Comparison of ENCODE assay signal across 1 cellular context in the genomic region with DNA sequence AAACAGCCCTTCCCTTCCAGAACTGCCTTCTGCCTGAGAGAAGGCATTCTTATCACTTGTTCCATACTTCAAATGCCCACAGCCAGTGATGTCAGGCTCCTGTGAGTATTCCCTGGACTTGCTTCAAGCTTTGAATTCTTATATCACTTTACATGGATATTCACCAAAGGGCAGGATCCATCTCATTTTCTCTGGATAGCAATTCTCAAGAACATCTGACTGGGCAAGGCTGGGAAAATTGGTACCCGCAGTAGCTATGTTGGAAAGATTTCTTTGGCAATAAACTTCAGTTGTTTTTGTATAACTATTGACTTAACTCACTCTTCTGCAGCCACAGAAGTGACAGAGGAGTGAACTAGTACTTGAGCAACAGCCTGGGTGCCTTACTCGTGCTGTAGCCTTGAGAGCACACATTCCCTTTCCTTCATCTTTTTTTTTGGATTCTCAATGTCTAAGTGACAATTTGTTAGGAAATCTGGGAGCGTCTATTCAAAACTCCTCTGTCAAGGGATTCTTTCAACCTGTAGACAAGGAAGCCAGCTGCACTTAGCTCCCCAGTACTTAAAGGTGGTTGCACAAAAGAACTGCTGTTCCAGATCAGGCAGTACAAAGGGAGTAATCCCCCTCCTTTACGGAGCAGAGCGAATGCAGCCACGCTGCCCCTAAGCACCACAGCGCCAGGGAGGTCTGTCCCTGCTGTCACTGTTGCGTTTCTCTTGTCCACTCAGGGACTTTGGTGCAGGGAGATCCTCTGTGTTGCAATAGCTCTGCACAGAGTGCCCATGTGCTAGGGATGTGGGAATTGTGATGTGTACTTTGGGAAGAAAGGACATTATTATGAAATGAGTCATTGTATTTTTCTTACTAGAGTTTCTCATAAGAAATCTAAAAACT.
TF ChIP-seq lines count a peak whose summit lies in the region.

No MANE protein-coding gene starts in this region.

TF ChIP-seq in HepG2, 621 proteins besides CTCF, POLR2A, EP300 and RAD21 (continued from another document and continues in another):
- TF ChIP-seq ZNF678 (CRISPR knock-in tag; IDR thresholded peaks at IDR 0.05) (no peak), MTF2 (CRISPR knock-in tag; IDR thresholded peaks at IDR 0.05; ENCODE audit: borderline replicate concordance) (0 out of 2 replicates have a peak, but pooled peaks have one; percentile 46), ZNF660 (CRISPR knock-in tag; IDR thresholded peaks at IDR 0.05; ENCODE audit: borderline replicate concordance, low read depth) (no peak), ZNF605 (CRISPR knock-in tag; IDR thresholded peaks at IDR 0.05) (peak; percentile 96), PHB2 (IDR thresholded peaks at IDR 0.05; ENCODE audit: partially characterized antibody) (no peak), NCOA5 (CRISPR knock-in tag; IDR thresholded peaks at IDR 0.05) (no peak), ARNTL (CRISPR knock-in tag; IDR thresholded peaks at IDR 0.05) (peak; percentile 91), CREM (IDR thresholded peaks at IDR 0.05) (peak; percentile 81), CREM (CRISPR knock-in tag; IDR thresholded peaks at IDR 0.05) (no peak), ZBTB8A (CRISPR knock-in tag; IDR thresholded peaks at IDR 0.05; ENCODE audit: borderline replicate concordance, low read depth) (no peak), NFE2L2 (IDR thresholded peaks at IDR 0.05; ENCODE audit: low read length) (no peak), ZNF253 (CRISPR knock-in tag; IDR thresholded peaks at IDR 0.05; ENCODE audit: borderline replicate concordance) (no peak; the same call in 1 of the 2 replicates), MXD4 (CRISPR knock-in tag; IDR thresholded peaks at IDR 0.05) (peak; percentile 97), ZBTB2 (CRISPR knock-in tag; IDR thresholded peaks at IDR 0.05; ENCODE audit: low read depth) (no peak), MAF1 (CRISPR knock-in tag; IDR thresholded peaks at IDR 0.05; ENCODE audit: borderline replicate concordance) (no peak), MBNL3 (CRISPR knock-in tag; conservative IDR thresholded peaks at IDR 0.05) (no peak), UBTF (CRISPR knock-in tag; IDR thresholded peaks at IDR 0.05) (peak; percentile 73), PPARG (CRISPR knock-in tag; conservative IDR thresholded peaks at IDR 0.05) (peak; percentile 88), TOPORS (CRISPR knock-in tag; IDR thresholded peaks at IDR 0.05) (no peak), ZNF580 (CRISPR knock-in tag; IDR thresholded peaks at IDR 0.05; ENCODE audit: borderline replicate concordance, low read depth) (peak; percentile 95), KLF16 (CRISPR knock-in tag; IDR thresholded peaks at IDR 0.05) (peak in 1 of 2 experiments; percentile 97; a peak in 2 of 4 replicates), ZSCAN12 (CRISPR knock-in tag; IDR thresholded peaks at IDR 0.05) (no peak), PHF20 (CRISPR knock-in tag; IDR thresholded peaks at IDR 0.05) (peak; percentile 21; the same call in 1 of the 2 replicates), ZBTB21 (CRISPR knock-in tag; IDR thresholded peaks at IDR 0.05) (no peak; the same call in none of the 2 replicates), CCDC6 (CRISPR knock-in tag; IDR thresholded peaks at IDR 0.05) (peak; percentile 53; the same call in 1 of the 2 replicates), HBP1 (CRISPR knock-in tag; IDR thresholded peaks at IDR 0.05; ENCODE audit: low read depth) (peak; percentile 94; the same call in 1 of the 2 replicates), RBFOX2 (IDR thresholded peaks at IDR 0.05; ENCODE audit: low read depth, low read length) (no peak), MEF2D (CRISPR knock-in tag; IDR thresholded peaks at IDR 0.05) (peak; percentile 90), SUZ12 (IDR thresholded peaks at IDR 0.05; ENCODE audit: low read depth, low read length) (no peak), SRSF9 (IDR thresholded peaks at IDR 0.05; ENCODE audit: borderline replicate concordance, insufficient read depth, low read depth, low read length, poor library complexity, severe bottlenecking) (no peak), KMT2B (CRISPR knock-in tag; IDR thresholded peaks at IDR 0.05) (peak; percentile 88), ZFP90 (CRISPR knock-in tag; IDR thresholded peaks at IDR 0.05; ENCODE audit: borderline replicate concordance) (no peak), NFAT5 (CRISPR knock-in tag; IDR thresholded peaks at IDR 0.05) (no peak), ZKSCAN8 (CRISPR knock-in tag; IDR thresholded peaks at IDR 0.05; ENCODE audit: borderline replicate concordance) (peak; percentile 97), SIX4 (CRISPR knock-in tag; IDR thresholded peaks at IDR 0.05) (0 out of 2 replicates have a peak, but pooled peaks have one; percentile 37)
- TF ChIP-seq, protein P1, sequence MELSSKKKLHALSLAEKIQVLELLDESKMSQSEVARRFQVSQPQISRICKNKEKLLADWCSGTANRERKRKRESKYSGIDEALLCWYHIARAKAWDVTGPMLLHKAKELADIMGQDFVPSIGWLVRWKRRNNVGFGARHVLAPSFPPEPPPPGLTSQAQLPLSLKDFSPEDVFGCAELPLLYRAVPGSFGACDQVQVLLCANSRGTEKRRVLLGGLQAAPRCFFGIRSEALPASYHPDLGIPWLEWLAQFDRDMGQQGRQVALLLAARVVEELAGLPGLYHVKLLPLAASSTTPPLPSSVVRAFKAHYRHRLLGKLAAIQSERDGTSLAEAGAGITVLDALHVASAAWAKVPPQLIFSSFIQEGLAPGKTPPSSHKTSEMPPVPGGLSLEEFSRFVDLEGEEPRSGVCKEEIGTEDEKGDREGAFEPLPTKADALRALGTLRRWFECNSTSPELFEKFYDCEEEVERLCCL (CRISPR knock-in tag; IDR thresholded peaks at IDR 0.05; ENCODE audit: borderline replicate concordance): no peak
- TF ChIP-seq, protein P2, sequence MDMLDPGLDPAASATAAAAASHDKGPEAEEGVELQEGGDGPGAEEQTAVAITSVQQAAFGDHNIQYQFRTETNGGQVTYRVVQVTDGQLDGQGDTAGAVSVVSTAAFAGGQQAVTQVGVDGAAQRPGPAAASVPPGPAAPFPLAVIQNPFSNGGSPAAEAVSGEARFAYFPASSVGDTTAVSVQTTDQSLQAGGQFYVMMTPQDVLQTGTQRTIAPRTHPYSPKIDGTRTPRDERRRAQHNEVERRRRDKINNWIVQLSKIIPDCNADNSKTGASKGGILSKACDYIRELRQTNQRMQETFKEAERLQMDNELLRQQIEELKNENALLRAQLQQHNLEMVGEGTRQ (IDR thresholded peaks at IDR 0.05; ENCODE audit: low read depth, low read length): peak; percentile 24; the same call in 1 of the 2 replicates
- TF ChIP-seq, protein P2 (CRISPR knock-in tag; IDR thresholded peaks at IDR 0.05; ENCODE audit: borderline replicate concordance): no peak
- TF ChIP-seq, protein P3, sequence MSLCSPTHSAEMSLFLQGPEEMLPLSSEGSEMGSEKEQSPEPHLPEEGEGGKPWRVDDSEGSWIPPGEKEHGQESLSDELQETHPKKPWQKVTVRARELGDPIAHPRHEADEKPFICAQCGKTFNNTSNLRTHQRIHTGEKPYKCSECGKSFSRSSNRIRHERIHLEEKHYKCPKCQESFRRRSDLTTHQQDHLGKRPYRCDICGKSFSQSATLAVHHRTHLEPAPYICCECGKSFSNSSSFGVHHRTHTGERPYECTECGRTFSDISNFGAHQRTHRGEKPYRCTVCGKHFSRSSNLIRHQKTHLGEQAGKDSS (CRISPR knock-in tag; IDR thresholded peaks at IDR 0.05; ENCODE audit: borderline replicate concordance, low read depth): peak; percentile 99
